Comparison of ENCODE assay signal across 8 cellular contexts in genomic region chr2:199911877-199912161, GRCh38. TPM values are rescaled to one million over a fixed set of nuclear protein-coding genes. Genes with fewer than 3 reads are reported as not detected.
DNase-seq lines count a peak whose midpoint lies in the region; TF ChIP-seq lines count a peak whose summit lies in the region.

No MANE protein-coding gene starts in this region.

- no peak for TF ChIP-seq EP300 in Ishikawa (IDR thresholded peaks at IDR 0.05; ENCODE audit: borderline replicate concordance)

- peak overlapping the region; percentile 90 to 97 for H3K9ac ChIP-seq in colonic mucosa (ENCODE audit: low read depth in 2 of 2, low read length in 2 of 2)

- peaks cover 4% of the 10 kb centered on the region for H3K36me3 ChIP-seq in ACC112 (ENCODE audit: insufficient read depth, low read length)
- H3K36me3 ChIP-seq in colonic mucosa: no peaks in the 10 kb centered on the region
- H3K36me3 ChIP-seq in muscle layer of duodenum (ENCODE audit: control insufficient read depth in 1 of 2, insufficient read depth in 2 of 2, low read length in 2 of 2): peaks cover 0 to 2% of the 10 kb centered on the region in 2 donors

- peak overlapping the region; percentile 95 for H3K4me3 ChIP-seq in ACC112 (ENCODE audit: low read depth, low read length)
- H3K4me3 ChIP-seq in colonic mucosa: peak overlapping the region; percentile 92
- H3K4me3 ChIP-seq in muscle layer of duodenum (ENCODE audit: low read depth in 1 of 2, low read length in 2 of 2): peak overlapping the region; percentile 89 to 99

- no peak for TF ChIP-seq RAD21 in Ishikawa (IDR thresholded peaks at IDR 0.05; ENCODE audit: low read depth)

- H3K9me3 ChIP-seq in colonic mucosa (no peaks in the 10 kb centered on the region), muscle layer of duodenum (ENCODE audit: control insufficient read depth in 1 of 2, low read length in 2 of 2) (no peaks in the 10 kb centered on the region)

- H3K27me3 ChIP-seq in ACC112 (ENCODE audit: insufficient read depth, low read length) (no peaks in the 10 kb centered on the region), colonic mucosa (no peaks in the 10 kb centered on the region), muscle layer of duodenum (ENCODE audit: low read depth, low read length) (no peaks in the 10 kb centered on the region)

- in situ Hi-C loops in G401 (cut with HindIII; ENCODE audit: low sequenced_read_pairs): no loop called here

- DNase-seq in colonic mucosa (no peak), iPS-NIHi11 (ENCODE audit: low spot score) (no peak), G401 (ENCODE audit: low spot score) (no peak), NCI-H69 (lab: John Stamatoyannopoulos, UW) (no peak), EL (no peak)

- TF ChIP-seq CTCF in colonic mucosa (IDR thresholded peaks at IDR 0.05): no peak

- peaks cover 47% of the 10 kb centered on the region for H3K79me2 ChIP-seq in ACC112 (ENCODE audit: control insufficient read depth, insufficient read depth, low read length, unreplicated experiment)

- intact Hi-C loops in colonic mucosa (cut with DNase I): no loop called here

- peak overlapping the region; percentile 83 for H3K27ac ChIP-seq in ACC112 (ENCODE audit: low read depth, low read length)
- H3K27ac ChIP-seq in colonic mucosa: peak overlapping the region; percentile 94
- peak overlapping the region; percentile 92 for H3K27ac ChIP-seq in muscle layer of duodenum (ENCODE audit: low read length)

- H3K4me1 ChIP-seq in ACC112 (ENCODE audit: control insufficient read depth, insufficient read depth, low read length, unreplicated experiment): peaks cover 14% of the 10 kb centered on the region
- H3K4me1 ChIP-seq in colonic mucosa: no peaks in the 10 kb centered on the region
- H3K4me1 ChIP-seq in muscle layer of duodenum (ENCODE audit: control insufficient read depth in 1 of 2, insufficient read depth in 2 of 2, low read length in 2 of 2): peaks cover 13 to 19% of the 10 kb centered on the region in 2 donors

- H2AFZ ChIP-seq in ACC112 (ENCODE audit: low read length, unreplicated experiment): peak overlapping the region; percentile 86

TF ChIP-seq in Ishikawa, 13 proteins besides CTCF, POLR2A, EP300 and RAD21:
- TF ChIP-seq CEBPB (IDR thresholded peaks at IDR 0.05): no peak
- TF ChIP-seq, protein P1, sequence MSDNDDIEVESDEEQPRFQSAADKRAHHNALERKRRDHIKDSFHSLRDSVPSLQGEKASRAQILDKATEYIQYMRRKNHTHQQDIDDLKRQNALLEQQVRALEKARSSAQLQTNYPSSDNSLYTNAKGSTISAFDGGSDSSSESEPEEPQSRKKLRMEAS (IDR thresholded peaks at IDR 0.05): peak; percentile 46
- TF ChIP-seq FOXM1 (IDR thresholded peaks at IDR 0.05; ENCODE audit: borderline replicate concordance, low read depth): no peak
- no peak for TF ChIP-seq REST (IDR thresholded peaks at IDR 0.05; ENCODE audit: low read depth)
- TF ChIP-seq, protein P2, sequence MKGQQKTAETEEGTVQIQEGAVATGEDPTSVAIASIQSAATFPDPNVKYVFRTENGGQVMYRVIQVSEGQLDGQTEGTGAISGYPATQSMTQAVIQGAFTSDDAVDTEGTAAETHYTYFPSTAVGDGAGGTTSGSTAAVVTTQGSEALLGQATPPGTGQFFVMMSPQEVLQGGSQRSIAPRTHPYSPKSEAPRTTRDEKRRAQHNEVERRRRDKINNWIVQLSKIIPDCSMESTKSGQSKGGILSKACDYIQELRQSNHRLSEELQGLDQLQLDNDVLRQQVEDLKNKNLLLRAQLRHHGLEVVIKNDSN (IDR thresholded peaks at IDR 0.05): no peak

RNA-seq across cellular contexts. Expression of gene C2orf69, which starts 0.7 kb away (rescaled TPM):
- total RNA-seq in colonic mucosa: 10 to 100 TPM; 17.8 to 18.1 TPM
- 5.6 and 6.3 TPM in 2 replicates for total RNA-seq in G401 (2014; rRNA removed; shearing (Covaris generic))

RNA-seq across cellular contexts. Expression of gene TYW5, which starts 43.5 kb away (rescaled TPM):
- total RNA-seq in colonic mucosa: 1 to 10 TPM; 7.6 to 8.1 TPM
- total RNA-seq in G401 (2014; rRNA removed; shearing (Covaris generic)): 3.7 and 7.4 TPM in 2 replicates

RNA-seq across cellular contexts. Expression of gene MAIP1, which starts 43.6 kb away (rescaled TPM):
- 10 to 100 TPM; 35.5 to 37.3 TPM for total RNA-seq in colonic mucosa
- 20.3 and 29.3 TPM in 2 replicates for total RNA-seq in G401 (2014; rRNA removed; shearing (Covaris generic))
